ENCODE assay signal across 8 cellular contexts in the genomic region with DNA sequence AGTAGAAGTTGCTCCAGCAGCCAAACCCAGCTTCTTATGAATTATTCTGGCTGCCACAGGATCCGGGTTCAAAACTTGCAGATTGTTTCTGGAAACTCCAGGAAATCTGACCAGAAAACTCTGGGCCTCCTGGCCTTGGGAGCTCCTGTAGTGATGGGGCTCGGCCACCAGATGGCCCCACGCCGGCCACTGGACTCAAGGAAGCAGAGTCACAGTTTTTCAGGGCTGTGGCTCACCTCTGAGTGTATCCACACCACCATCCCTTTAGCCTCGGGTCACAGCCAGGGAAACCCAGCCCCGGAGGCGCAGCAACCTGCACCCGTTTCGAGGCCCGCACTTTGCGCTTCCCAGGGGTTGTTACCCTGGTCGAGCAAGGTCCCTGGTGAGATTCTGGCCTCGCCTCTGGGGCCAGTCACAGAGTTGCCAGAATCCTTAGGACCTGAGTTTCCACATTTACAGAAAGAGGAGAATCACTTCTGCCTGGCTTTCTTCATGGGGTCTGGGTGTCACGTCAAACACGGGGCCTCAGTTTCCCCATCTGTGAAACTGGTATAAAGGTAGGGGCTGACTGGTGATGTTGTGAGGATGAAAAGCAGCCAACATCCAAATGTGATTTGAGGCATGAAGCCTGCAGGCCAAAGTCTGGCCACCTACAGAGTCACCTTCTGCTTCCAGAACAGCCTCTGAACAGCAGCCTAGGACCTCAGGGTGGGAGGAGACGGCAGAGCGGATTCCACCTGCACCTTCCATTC. TPM values are rescaled to one million over a fixed set of nuclear protein-coding genes. Genes with fewer than 3 reads are reported as not detected.
A peak's percentile ranks its signal among the peaks of the same experiment; 100 is the strongest.
DNase-seq lines count a peak whose midpoint lies in the region; ATAC-seq and TF ChIP-seq lines count a peak whose summit lies in the region.

No MANE protein-coding gene starts in this region.

- POLR2A ChIA-PET in activated CD4-positive, alpha-beta memory T cell treated with anti-CD3 and anti-CD28 coated beads, Interleukin-2, amount 10 ng/mL, durations not matched to agents 7 days and 5 days (lab: Charles Lee), result interaction anchor here (0.7 to 1.1 kb wide), 2 partner anchors 19 to 81 kb away, joined by 3 to 5 read pairs; no protein-coding TSS in a partner anchor

- TF ChIP-seq POLR2A in esophagus muscularis mucosa (IDR thresholded peaks at IDR 0.05; ENCODE audit: low read depth), result no peak
- no peak for TF ChIP-seq POLR2A in testis (IDR thresholded peaks at IDR 0.05)

- H3K27me3 Mint-ChIP-seq in activated CD4-positive, alpha-beta memory T cell treated with anti-CD3 and anti-CD28 coated beads, Interleukin-2, amount 10 ng/mL, durations not matched to agents 7 days and 5 days, result peaks cover 29% of the 10 kb centered on the region

- H3K4me3 ChIP-seq in esophagus muscularis mucosa (no peak overlapping the region), testis (no peak overlapping the region)

- DNase-seq in A172 (ENCODE audit: low spot score) (peak; percentile 60), GM03348 (ENCODE audit: low spot score) (peak; percentile 92), NCI-H460 (ENCODE audit: extremely low read depth, low read depth) (peak; percentile 60), esophagus muscularis mucosa (ENCODE audit: extremely low spot score) (no peak), myocyte (ENCODE audit: low read depth) (peak; percentile 74), testis (peak; percentile 87)
- peak; percentile 60 for DNase-seq in activated CD4-positive, alpha-beta memory T cell treated with anti-CD3 and anti-CD28 coated beads, Interleukin-2, amount 10 ng/mL, durations not matched to agents 7 days and 5 days

- no peaks in the 10 kb centered on the region for H3K36me3 ChIP-seq in esophagus muscularis mucosa
- H3K36me3 ChIP-seq in testis (ENCODE audit: low read depth, missing control alignments), result no peaks in the 10 kb centered on the region

- H3K27me3 ChIP-seq in esophagus muscularis mucosa (peaks cover 0 to 17% (median 2%) of the 10 kb centered on the region in 4 donors), testis (no peaks in the 10 kb centered on the region)

- no peaks in the 10 kb centered on the region for H3K36me3 Mint-ChIP-seq in activated CD4-positive, alpha-beta memory T cell treated with anti-CD3 and anti-CD28 coated beads, Interleukin-2, amount 10 ng/mL, durations not matched to agents 7 days and 5 days (ENCODE audit: low read depth)

- no peaks in the 10 kb centered on the region for H3K9me3 ChIP-seq in esophagus muscularis mucosa
- H3K9me3 ChIP-seq in testis, result no peaks in the 10 kb centered on the region

- peak overlapping the region in 2 of 4 donors; percentile 30 to 67 for H3K27ac ChIP-seq in esophagus muscularis mucosa (replicated peaks in 1 of 4)
- no peak overlapping the region for H3K27ac ChIP-seq in testis

- no peaks in the 10 kb centered on the region for H3K9me3 Mint-ChIP-seq in activated CD4-positive, alpha-beta memory T cell treated with anti-CD3 and anti-CD28 coated beads, Interleukin-2, amount 10 ng/mL, durations not matched to agents 7 days and 5 days

- no peak for ATAC-seq in HG03457 (IDR thresholded peaks at IDR 0.05; ENCODE audit: unreplicated experiment)

- WGBS in esophagus muscularis mucosa, result 46% methylated on average over 17 of the region's 17 CpGs
- 37 to 62% methylated on average over 13 to 17 of the region's 17 CpGs for WGBS in testis, 2 donors

- H3K4me1 ChIP-seq in esophagus muscularis mucosa (peaks cover 53 to 56% (median 55%) of the 10 kb centered on the region in 4 donors), testis (peaks cover 25% of the 10 kb centered on the region)

- intact Hi-C loops in esophagus muscularis mucosa (cut with DNase I) (loop anchor here (2.0 to 5.0 kb wide), 3 partner anchors 79 to 233 kb away; no protein-coding TSS in a partner anchor), testis (cut with DNase I; ENCODE audit: low total_unique reads) (no loop called here)

- peaks cover 5% of the 10 kb centered on the region for H3K4me1 Mint-ChIP-seq in activated CD4-positive, alpha-beta memory T cell treated with anti-CD3 and anti-CD28 coated beads, Interleukin-2, amount 10 ng/mL, durations not matched to agents 7 days and 5 days

- CTCF ChIA-PET in activated CD4-positive, alpha-beta memory T cell treated with anti-CD3 and anti-CD28 coated beads, Interleukin-2, amount 10 ng/mL, durations not matched to agents 7 days and 5 days (lab: Charles Lee), result interaction anchor here (0.6 to 4.2 kb wide), 28 partner anchors 8 to 469 kb away, joined by 3 to 48 read pairs (median 4); no protein-coding TSS in a partner anchor

- H3K4me3 Mint-ChIP-seq in activated CD4-positive, alpha-beta memory T cell treated with anti-CD3 and anti-CD28 coated beads, Interleukin-2, amount 10 ng/mL, durations not matched to agents 7 days and 5 days, result no peak overlapping the region

- no peak overlapping the region for H3K27ac Mint-ChIP-seq in activated CD4-positive, alpha-beta memory T cell treated with anti-CD3 and anti-CD28 coated beads, Interleukin-2, amount 10 ng/mL, durations not matched to agents 7 days and 5 days

- TF ChIP-seq CTCF in esophagus muscularis mucosa (IDR thresholded peaks at IDR 0.05), result peak; percentile 90 to 98 (median 90)
- peak; percentile 83 to 86 (median 85) for TF ChIP-seq CTCF in testis (IDR thresholded peaks at IDR 0.05)

- TF ChIP-seq EP300 in esophagus muscularis mucosa (IDR thresholded peaks at IDR 0.05), result no peak

RNA-seq across cellular contexts. Expression of a gene that starts 53.5 kb away (rescaled TPM):
- total RNA-seq in A172 (2014; rRNA removed; shearing (Covaris generic)), result 1.8 and 2.1 TPM in 2 replicates
- total RNA-seq in NCI-H460 (2014; rRNA removed; shearing (Covaris generic)), result not detected in 2 replicates
- not detected in 2 replicates for polyA plus RNA-seq in NCI-H460 (2014; cell fraction: nucleus; rRNA removed)
- total RNA-seq in activated CD4-positive, alpha-beta memory T cell treated with anti-CD3 and anti-CD28 coated beads, Interleukin-2, amount 10 ng/mL, durations not matched to agents 7 days and 5 days, result not detected
- total RNA-seq in esophagus muscularis mucosa, result not detected
- total RNA-seq in myocyte, result 0.13 TPM in 1 of 2 replicates, not detected in the other
- 0.15 TPM for polyA plus RNA-seq in myocyte (2012)
- total RNA-seq in testis, result under 1 TPM in 1 of 2 donors, not detected in 1; 0.19 TPM
- 0.16 TPM for polyA plus RNA-seq in testis (ENCODE audit: insufficient read depth, low read depth, low replicate concordance)
